7 cellular contexts compared by ENCODE assay signal in genomic region chr1:199791495-199791894, GRCh38.
"Had no signal": no experiment of that assay in that cellular context is flagged by ENCODE, and none has a peak within 500 bp of the region (broad histone marks: within the 10 kb centered on the region; RNA-seq: fewer than 3 reads in every experiment).

No MANE protein-coding gene starts in this region.

- ATAC-seq: GM12878 had no signal

- FAIRE-seq: G401.6, GM12878, GM12891, GM18507, GM19239 had no signal

- DNase-seq: GDM1, GF-D8 had no signal

- H3K4me3 ChIP-seq: GM12878 had no signal
